ENCODE assay signal across 8 cellular contexts in the genomic region with DNA sequence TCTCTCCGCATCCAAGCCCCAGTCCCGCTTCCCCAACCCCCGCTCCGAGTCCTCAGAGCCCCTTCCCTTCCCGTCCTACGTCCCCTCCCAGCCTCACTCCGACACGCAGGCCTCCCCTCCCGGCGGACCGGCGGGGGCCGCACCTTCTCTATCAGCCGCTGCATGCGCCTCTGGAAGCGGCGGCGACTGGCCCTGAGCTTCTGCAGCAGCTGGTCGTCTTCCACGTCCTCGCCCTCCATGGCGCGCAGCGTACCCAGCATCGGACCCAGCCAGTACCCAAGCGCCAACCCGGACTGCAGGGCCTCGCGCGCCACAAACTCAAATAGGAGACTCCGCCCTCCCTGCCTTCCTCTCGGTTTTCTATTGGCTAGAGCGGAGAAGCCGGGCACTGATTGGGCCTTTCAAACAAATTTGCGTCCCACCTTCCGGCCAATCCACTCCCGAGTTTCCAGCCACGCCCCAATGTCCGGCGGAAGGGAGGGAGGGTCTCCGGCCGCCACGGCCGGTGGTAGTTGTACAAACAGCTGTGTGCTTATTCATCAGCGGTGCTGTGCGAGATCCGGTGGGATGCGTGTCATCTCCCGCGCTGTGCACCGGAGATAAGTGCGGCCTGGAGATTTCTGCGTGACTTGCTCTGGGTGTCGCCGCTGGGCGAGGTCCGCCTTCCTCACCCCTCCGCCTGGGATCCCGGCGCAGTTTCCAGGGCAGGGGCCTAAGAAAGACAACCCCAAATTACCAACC. TPM values are rescaled to one million over a fixed set of nuclear protein-coding genes. Genes with fewer than 3 reads are reported as not detected.
DNase-seq lines count a peak whose midpoint lies in the region; ATAC-seq and TF ChIP-seq lines count a peak whose summit lies in the region.

A gene with protein sequence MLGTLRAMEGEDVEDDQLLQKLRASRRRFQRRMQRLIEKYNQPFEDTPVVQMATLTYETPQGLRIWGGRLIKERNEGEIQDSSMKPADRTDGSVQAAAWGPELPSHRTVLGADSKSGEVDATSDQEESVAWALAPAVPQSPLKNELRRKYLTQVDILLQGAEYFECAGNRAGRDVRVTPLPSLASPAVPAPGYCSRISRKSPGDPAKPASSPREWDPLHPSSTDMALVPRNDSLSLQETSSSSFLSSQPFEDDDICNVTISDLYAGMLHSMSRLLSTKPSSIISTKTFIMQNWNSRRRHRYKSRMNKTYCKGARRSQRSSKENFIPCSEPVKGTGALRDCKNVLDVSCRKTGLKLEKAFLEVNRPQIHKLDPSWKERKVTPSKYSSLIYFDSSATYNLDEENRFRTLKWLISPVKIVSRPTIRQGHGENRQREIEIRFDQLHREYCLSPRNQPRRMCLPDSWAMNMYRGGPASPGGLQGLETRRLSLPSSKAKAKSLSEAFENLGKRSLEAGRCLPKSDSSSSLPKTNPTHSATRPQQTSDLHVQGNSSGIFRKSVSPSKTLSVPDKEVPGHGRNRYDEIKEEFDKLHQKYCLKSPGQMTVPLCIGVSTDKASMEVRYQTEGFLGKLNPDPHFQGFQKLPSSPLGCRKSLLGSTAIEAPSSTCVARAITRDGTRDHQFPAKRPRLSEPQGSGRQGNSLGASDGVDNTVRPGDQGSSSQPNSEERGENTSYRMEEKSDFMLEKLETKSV (minus strand): TSS at position 295 of the 741 bp plus-strand sequence. CDS start 35 bp downstream, at position 260.

- H3K4me1 ChIP-seq in thoracic aorta (ENCODE audit: control insufficient read depth in 1 of 2, low read depth in 2 of 2), result peaks cover 0 to 9% of the 10 kb centered on the region in 2 donors

- no peak for TF ChIP-seq CTCF in omental fat pad (IDR thresholded peaks at IDR 0.05)
- TF ChIP-seq CTCF in thoracic aorta (IDR thresholded peaks at IDR 0.05), result no peak

- peak within 1 kb of the TSS; percentile 93 for H3K4me3 Mint-ChIP-seq in activated naive CD4-positive, alpha-beta T cell treated with anti-CD3 and anti-CD28 coated beads for 36 hours

- DNase-seq in NCI-H1048 (lab: John Stamatoyannopoulos, UW) (peak; percentile 90), SK-N-MC (ENCODE audit: low read depth, low spot score) (peak; percentile 65), globus pallidus (ENCODE audit: low spot score) (peak; percentile 94), omental fat pad (ENCODE audit: low spot score) (peak; percentile 80), thoracic aorta (ENCODE audit: low spot score) (peak; percentile 79)
- DNase-seq in activated naive CD4-positive, alpha-beta T cell treated with anti-CD3 and anti-CD28 coated beads for 36 hours, result peak; percentile 98

- ATAC-seq in HG02588 (IDR thresholded peaks at IDR 0.05; ENCODE audit: unreplicated experiment), result peak; percentile 97
- ATAC-seq in omental fat pad (ENCODE audit: low FRiP score), result peak; percentile 97
- ATAC-seq in thoracic aorta (ENCODE audit: insufficient number of reproducible peaks, low FRiP score, low read depth), result peak; percentile 99

- H3K27ac Mint-ChIP-seq in activated naive CD4-positive, alpha-beta T cell treated with anti-CD3 and anti-CD28 coated beads for 36 hours, result peak within 1 kb of the TSS; percentile 95

- H3K27ac ChIP-seq in SK-N-MC (peak within 1 kb of the TSS; percentile 84), thoracic aorta (peak within 1 kb of the TSS; percentile 26 to 46)

- H3K27me3 ChIP-seq in thoracic aorta (replicated peaks; ENCODE audit: insufficient read depth), result no peaks in the 10 kb centered on the region

- H3K9ac ChIP-seq in SK-N-MC (ENCODE audit: insufficient read length), result peak within 1 kb of the TSS; percentile 95

- H3K36me3 Mint-ChIP-seq in activated naive CD4-positive, alpha-beta T cell treated with anti-CD3 and anti-CD28 coated beads for 36 hours (ENCODE audit: low read depth), result peaks cover 48% of the 10 kb centered on the region

- H3K36me3 ChIP-seq in SK-N-MC (ENCODE audit: insufficient read depth, low read length), result peaks cover 42% of the 10 kb centered on the region
- H3K36me3 ChIP-seq in thoracic aorta, result no peaks in the 10 kb centered on the region

- H3K4me3 ChIP-seq in GM08714 (ENCODE audit: low read length), result peak within 1 kb of the TSS; percentile 83
- peak within 1 kb of the TSS; percentile 98 for H3K4me3 ChIP-seq in SK-N-MC
- peak within 1 kb of the TSS; percentile 80 for H3K4me3 ChIP-seq in thoracic aorta

- H3K27me3 Mint-ChIP-seq in activated naive CD4-positive, alpha-beta T cell treated with anti-CD3 and anti-CD28 coated beads for 36 hours (ENCODE audit: low read depth), result peaks cover 7% of the 10 kb centered on the region

- CTCF ChIA-PET in activated naive CD4-positive, alpha-beta T cell treated with anti-CD3 and anti-CD28 coated beads for 36 hours (lab: Charles Lee), result interaction anchor here (0.7 to 0.9 kb wide), 2 partner anchors 23 to 451 kb away, joined by 3 read pairs; no protein-coding TSS in a partner anchor

- intact Hi-C loops in activated naive CD4-positive, alpha-beta T cell treated with anti-CD3 and anti-CD28 coated beads for 36 hours (cut with micrococcal nuclease), result loop anchor here (1.0 to 10.0 kb wide), 9 partner anchors 14 to 1157 kb away; a partner anchor contains a TSS

- no peaks in the 10 kb centered on the region for H3K9me3 Mint-ChIP-seq in activated naive CD4-positive, alpha-beta T cell treated with anti-CD3 and anti-CD28 coated beads for 36 hours

- H3K9me3 ChIP-seq in SK-N-MC (ENCODE audit: low read depth, low read length) (no peaks in the 10 kb centered on the region), thoracic aorta (no peaks in the 10 kb centered on the region)

- peaks cover 17% of the 10 kb centered on the region for H3K4me1 Mint-ChIP-seq in activated naive CD4-positive, alpha-beta T cell treated with anti-CD3 and anti-CD28 coated beads for 36 hours (ENCODE audit: low read depth)

RNA-seq across cellular contexts. Expression of the gene that starts here (rescaled TPM):
- 100 to 1,000 TPM; 127 to 129 TPM for total RNA-seq in activated naive CD4-positive, alpha-beta T cell treated with anti-CD3 and anti-CD28 coated beads for 36 hours
- 1 to 10 TPM in 1 of 4 donors, under 1 TPM in 2, not detected in 1; 0.09 to 2.3 (median 0.13) TPM for total RNA-seq in omental fat pad
- total RNA-seq in thoracic aorta, result 1 to 10 TPM in 1 of 2 donors, under 1 TPM in 1; 0.95 to 1.6 TPM

Comparison
In these comparisons a context has a peak if more than half of its experiments do, and no peak if none do; other contexts are left out.
1. Peak in every context shown above with its lines: DNase-seq, ATAC-seq, H3K4me3 ChIP-seq and H3K27ac ChIP-seq.
2. RNA of the gene that starts here (total RNA-seq): 127 to 129 TPM in activated naive CD4-positive, alpha-beta T cell treated with anti-CD3 and anti-CD28 coated beads for 36 hours; 0.95 to 1.6 TPM in thoracic aorta and 0.09 to 2.3 TPM in omental fat pad; every median in the first group is over 10 times any median in the second.